23 cellular contexts compared by ENCODE assay signal in the genomic region with DNA sequence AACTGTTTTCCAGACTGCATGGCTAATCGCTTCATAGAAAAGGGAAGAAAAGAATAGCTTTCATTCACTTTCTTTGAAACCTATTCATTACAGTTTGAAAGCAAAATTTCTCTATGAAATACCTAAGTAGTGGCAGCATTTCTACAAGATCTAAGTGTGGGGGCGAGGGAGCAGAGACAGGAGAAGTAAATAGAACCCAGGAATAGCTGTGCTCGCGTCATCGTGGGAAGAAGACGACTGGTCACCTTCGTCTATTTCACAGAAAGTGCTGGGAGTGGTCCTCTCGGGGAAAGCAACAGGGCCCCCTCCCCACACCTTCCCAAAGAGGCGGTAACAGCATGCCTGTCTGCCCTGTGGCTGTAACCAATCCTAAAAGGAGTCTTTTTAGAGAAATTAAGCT.
A peak's percentile ranks its signal among the peaks of the same experiment; 100 is the strongest.
DNase-seq lines count a peak whose midpoint lies in the region; ATAC-seq, FAIRE-seq and TF ChIP-seq lines count a peak whose summit lies in the region.
"Had no signal": no experiment of that assay in that cellular context is flagged by ENCODE, and none has a peak within 500 bp of the region (broad histone marks: within the 10 kb centered on the region; RNA-seq: fewer than 3 reads in every experiment).

No MANE protein-coding gene starts in this region.

- no peaks in the 10 kb centered on the region for H3K27me3 Mint-ChIP-seq in astrocyte (ENCODE audit: low read depth, unreplicated experiment)
- peaks cover 2% of the 10 kb centered on the region for H3K27me3 Mint-ChIP-seq in T-helper 2 cell treated with Interferon-gamma antibody and Interleukin-4, amounts not matched to agents 5 μg/mL and 100 μg/mL, for 36 hours (ENCODE audit: low read depth)
- peaks cover 5% of the 10 kb centered on the region for H3K27me3 Mint-ChIP-seq in activated T-helper 2 cell treated with anti-CD3 and anti-CD28 coated beads, Interferon-gamma antibody, Interleukin-2, Interleukin-4, amounts not matched to agents 10 μg/mL and 5 μg/mL and 100 μg/mL, durations not matched to agents 14 hours and 24 hours and 36 hours (ENCODE audit: low read depth)

- no peak overlapping the region for H2BK15ac ChIP-seq in IMR-90 (ENCODE audit: low read depth, low read length)

- H2BK120ac ChIP-seq in IMR-90 (ENCODE audit: low read depth, low read length), result no peak overlapping the region

- no peak overlapping the region for H4K91ac ChIP-seq in IMR-90 (ENCODE audit: insufficient read depth, low read depth, low read length)

- in situ Hi-C loops in IMR-90 (cut with MboI; ENCODE audit: low sequenced_read_pairs), result no loop called here

- H3K23ac ChIP-seq in IMR-90 (ENCODE audit: low read depth, low read length), result no peak overlapping the region; the same call in 1 of the 2 replicates

- H3K4me1 Mint-ChIP-seq in astrocyte (ENCODE audit: low read depth, unreplicated experiment), result no peaks in the 10 kb centered on the region
- no peaks in the 10 kb centered on the region for H3K4me1 Mint-ChIP-seq in T-helper 2 cell treated with Interferon-gamma antibody and Interleukin-4, amounts not matched to agents 5 μg/mL and 100 μg/mL, for 36 hours (ENCODE audit: low read depth)
- no peaks in the 10 kb centered on the region for H3K4me1 Mint-ChIP-seq in activated T-helper 2 cell treated with anti-CD3 and anti-CD28 coated beads, Interferon-gamma antibody, Interleukin-2, Interleukin-4, amounts not matched to agents 10 μg/mL and 5 μg/mL and 100 μg/mL, durations not matched to agents 14 hours and 24 hours and 36 hours (ENCODE audit: low read depth)
- H3K4me1 Mint-ChIP-seq: CD4-positive, CD25-positive, alpha-beta regulatory T cell; CD8-positive, alpha-beta memory T cell had no signal

- H3K4me2 ChIP-seq in IMR-90 (ENCODE audit: low read depth, low read length) (0 out of 2 replicates have a peak overlapping the region, but pooled peaks have one; percentile 27), astrocyte (ENCODE audit: low read length) (peak overlapping the region; percentile 29), hepatocyte (peak overlapping the region; percentile 27), parathyroid adenoma (ENCODE audit: low read length) (no peak overlapping the region)

- no peak overlapping the region for H3K27ac Mint-ChIP-seq in astrocyte (ENCODE audit: unreplicated experiment)
- no peak overlapping the region for H3K27ac Mint-ChIP-seq in T-helper 2 cell treated with Interferon-gamma antibody and Interleukin-4, amounts not matched to agents 5 μg/mL and 100 μg/mL, for 36 hours
- no peak overlapping the region for H3K27ac Mint-ChIP-seq in activated T-helper 2 cell treated with anti-CD3 and anti-CD28 coated beads, Interferon-gamma antibody, Interleukin-2, Interleukin-4, amounts not matched to agents 10 μg/mL and 5 μg/mL and 100 μg/mL, durations not matched to agents 14 hours and 24 hours and 36 hours
- H3K27ac Mint-ChIP-seq: CD4-positive, CD25-positive, alpha-beta regulatory T cell; CD8-positive, alpha-beta memory T cell had no signal

- H3K4me3 ChIP-seq in IMR-90 (ENCODE audit: insufficient read depth, low read depth, low read length) (no peak overlapping the region), astrocyte (ENCODE audit: insufficient read depth, low read depth, low read length) (no peak overlapping the region), hepatocyte (no peak overlapping the region), parathyroid adenoma (ENCODE audit: low read depth, low read length) (no peak overlapping the region)
- H3K4me3 ChIP-seq: GM23248 had no signal

- H2AK9ac ChIP-seq in IMR-90 (replicated peaks; ENCODE audit: low read depth, low read length, poor library complexity), result no peak overlapping the region

- H4K20me1 ChIP-seq in IMR-90 (ENCODE audit: insufficient read depth, low read length) (no peaks in the 10 kb centered on the region), astrocyte (ENCODE audit: insufficient read depth, low read length) (no peaks in the 10 kb centered on the region), hepatocyte (ENCODE audit: insufficient read depth, poor library complexity, severe bottlenecking) (no peaks in the 10 kb centered on the region)

- TF ChIP-seq POLR2A in IMR-90 (IDR thresholded peaks at IDR 0.05; ENCODE audit: low read depth, low read length), result no peak

- no peak for TF ChIP-seq CTCF in IMR-90 (conservative IDR thresholded peaks at IDR 0.05; ENCODE audit: low read depth, low read length)
- no peak for TF ChIP-seq CTCF in astrocyte (IDR thresholded peaks at IDR 0.05; ENCODE audit: insufficient read depth, low read depth, low read length)
- no peak for TF ChIP-seq CTCF in hepatocyte (IDR thresholded peaks at IDR 0.05; ENCODE audit: poor library complexity)
- TF ChIP-seq CTCF in parathyroid adenoma (IDR thresholded peaks at IDR 0.05), result no peak

- H3K4me3 Mint-ChIP-seq in astrocyte (ENCODE audit: unreplicated experiment), result no peak overlapping the region
- H3K4me3 Mint-ChIP-seq in T-helper 2 cell treated with Interferon-gamma antibody and Interleukin-4, amounts not matched to agents 5 μg/mL and 100 μg/mL, for 36 hours, result no peak overlapping the region
- H3K4me3 Mint-ChIP-seq in activated T-helper 2 cell treated with anti-CD3 and anti-CD28 coated beads, Interferon-gamma antibody, Interleukin-2, Interleukin-4, amounts not matched to agents 10 μg/mL and 5 μg/mL and 100 μg/mL, durations not matched to agents 14 hours and 24 hours and 36 hours (ENCODE audit: low read depth), result no peak overlapping the region
- H3K4me3 Mint-ChIP-seq: CD4-positive, CD25-positive, alpha-beta regulatory T cell; CD8-positive, alpha-beta memory T cell had no signal

- H2AK5ac ChIP-seq in IMR-90 (ENCODE audit: low read depth, low read length), result no peak overlapping the region

- intact Hi-C loops in IMR-90 (cut with micrococcal nuclease), result no loop called here
- intact Hi-C loops in activated T-helper 2 cell treated with anti-CD3 and anti-CD28 coated beads, Interferon-gamma antibody, Interleukin-2, Interleukin-4, amounts not matched to agents 10 μg/mL and 5 μg/mL and 100 μg/mL, durations not matched to agents 14 hours and 24 hours and 36 hours (cut with micrococcal nuclease), result no loop called here

- no peaks in the 10 kb centered on the region for H3K9me1 ChIP-seq in IMR-90 (ENCODE audit: insufficient read depth, low read length)

- H3K36me3 Mint-ChIP-seq in astrocyte (ENCODE audit: low read depth, unreplicated experiment), result no peaks in the 10 kb centered on the region
- no peaks in the 10 kb centered on the region for H3K36me3 Mint-ChIP-seq in T-helper 2 cell treated with Interferon-gamma antibody and Interleukin-4, amounts not matched to agents 5 μg/mL and 100 μg/mL, for 36 hours (ENCODE audit: low read depth)
- H3K36me3 Mint-ChIP-seq in activated T-helper 2 cell treated with anti-CD3 and anti-CD28 coated beads, Interferon-gamma antibody, Interleukin-2, Interleukin-4, amounts not matched to agents 10 μg/mL and 5 μg/mL and 100 μg/mL, durations not matched to agents 14 hours and 24 hours and 36 hours (ENCODE audit: low read depth), result no peaks in the 10 kb centered on the region
- H3K36me3 Mint-ChIP-seq: CD4-positive, CD25-positive, alpha-beta regulatory T cell had no signal

- no peak overlapping the region for H3K14ac ChIP-seq in IMR-90 (replicated peaks; ENCODE audit: low read depth, low read length)

- H3K9me3 ChIP-seq in IMR-90 (ENCODE audit: control insufficient read depth, insufficient read depth, low read length) (no peaks in the 10 kb centered on the region), astrocyte (ENCODE audit: insufficient read depth, low read depth, low read length) (no peaks in the 10 kb centered on the region), hepatocyte (ENCODE audit: low read depth) (no peaks in the 10 kb centered on the region), parathyroid adenoma (ENCODE audit: control insufficient read depth, low read length) (no peaks in the 10 kb centered on the region)
- H3K9me3 ChIP-seq: BE2C had no signal

- H2AFZ ChIP-seq in IMR-90 (replicated peaks; ENCODE audit: low read length, poor library complexity), result peak overlapping the region; percentile 49
- H2AFZ ChIP-seq in astrocyte (ENCODE audit: low read depth, low read length), result peak overlapping the region; percentile 43
- H2AFZ ChIP-seq in hepatocyte, result peak overlapping the region; percentile 27
- peak overlapping the region; percentile 48 for H2AFZ ChIP-seq in parathyroid adenoma
- H2AFZ ChIP-seq: GM23248 had no signal

- H3K79me2 ChIP-seq in astrocyte (ENCODE audit: insufficient read depth, low read length) (no peaks in the 10 kb centered on the region), hepatocyte (no peaks in the 10 kb centered on the region), parathyroid adenoma (no peaks in the 10 kb centered on the region)

- H4K5ac ChIP-seq in IMR-90 (ENCODE audit: low read depth, low read length), result no peak overlapping the region

- TF ChIP-seq RAD21 in IMR-90 (IDR thresholded peaks at IDR 0.05; ENCODE audit: low read length), result no peak

- H3K56ac ChIP-seq in IMR-90 (ENCODE audit: extremely low read depth, insufficient read depth, low read length), result no peak overlapping the region

- H3K4ac ChIP-seq in IMR-90 (ENCODE audit: low read depth, low read length), result no peak overlapping the region

- no peak for FAIRE-seq in astrocyte (lab: Jason Lieb, UNC)
- FAIRE-seq: A204.1, G401.6, GM12891, GM18507, H54, HepG2 had no signal

- BruUV-seq in IMR-90 (replicated peaks; lab: Mats Ljungman, UMichigan), result no TSS peak

- H3K27ac ChIP-seq in IMR-90 (ENCODE audit: insufficient read depth, low read length) (no peak overlapping the region), astrocyte (ENCODE audit: low read depth, low read length) (no peak overlapping the region), hepatocyte (peak overlapping the region; percentile 47), parathyroid adenoma (no peak overlapping the region)
- H3K27ac ChIP-seq: GM23248 had no signal

- H2BK20ac ChIP-seq in IMR-90 (ENCODE audit: low read depth, low read length), result no peak overlapping the region

- dilution Hi-C loops in IMR-90 (cut with HindIII; ENCODE audit: low sequenced_read_pairs, unreplicated experiment), result no loop called here

- no peak overlapping the region for H2BK5ac ChIP-seq in IMR-90 (ENCODE audit: low read depth, low read length, poor library complexity, severe bottlenecking)

- no peaks in the 10 kb centered on the region for H3K9me2 ChIP-seq in hepatocyte (replicated peaks; ENCODE audit: insufficient read depth)

- no peaks in the 10 kb centered on the region for H3K9me3 Mint-ChIP-seq in astrocyte (ENCODE audit: unreplicated experiment)
- H3K9me3 Mint-ChIP-seq in T-helper 2 cell treated with Interferon-gamma antibody and Interleukin-4, amounts not matched to agents 5 μg/mL and 100 μg/mL, for 36 hours, result no peaks in the 10 kb centered on the region
- H3K9me3 Mint-ChIP-seq in activated T-helper 2 cell treated with anti-CD3 and anti-CD28 coated beads, Interferon-gamma antibody, Interleukin-2, Interleukin-4, amounts not matched to agents 10 μg/mL and 5 μg/mL and 100 μg/mL, durations not matched to agents 14 hours and 24 hours and 36 hours, result no peaks in the 10 kb centered on the region

- no CpG with 5 or more reads among the region's 9 CpGs for WGBS in IMR-90 (ENCODE audit: extremely low coverage in 2 of 2, insufficient read length in 1 of 2), 2 experiments
- WGBS in hepatocyte (ENCODE audit: low lambda C conversion rate, missing lambda C conversion rate), result 58% methylated on average over 9 of the region's 9 CpGs

- H4K8ac ChIP-seq in IMR-90 (ENCODE audit: low read depth in 2 of 2, low read length in 2 of 2), result no peak overlapping the region

- no peak overlapping the region for H3K18ac ChIP-seq in IMR-90 (ENCODE audit: low read depth, low read length)

- CTCF ChIA-PET in IMR-90 (lab: Yijun Ruan, JAX), result interaction anchor here (1.0 kb wide), 1 partner anchor 165 kb away, joined by 3 read pairs; no protein-coding TSS in a partner anchor

- POLR2A ChIA-PET in IMR-90 (lab: Charles Lee; ENCODE audit: unreplicated experiment), result no interaction called here

- H3K27me3 ChIP-seq in IMR-90 (ENCODE audit: control insufficient read depth, insufficient read depth, low read length) (peaks cover 11% of the 10 kb centered on the region), astrocyte (ENCODE audit: insufficient read depth, low read length) (peaks cover 4% of the 10 kb centered on the region), hepatocyte (no peaks in the 10 kb centered on the region), parathyroid adenoma (ENCODE audit: control insufficient read depth, insufficient read depth, low read length) (no peaks in the 10 kb centered on the region)
- H3K27me3 ChIP-seq: BE2C had no signal

- no peak for ATAC-seq in IMR-90 (ENCODE audit: low read depth)
- ATAC-seq: HCT116, HepG2 had no signal

- DNase-seq in IMR-90 (peak; percentile 15), astrocyte (ENCODE audit: low read depth) (no peak), hepatocyte (ENCODE audit: low spot score) (no peak), glomerular visceral epithelial cell (ENCODE audit: extremely low spot score) (no peak)
- DNase-seq in T-helper 2 cell treated with Interferon-gamma antibody and Interleukin-4, amounts not matched to agents 5 μg/mL and 100 μg/mL, for 36 hours (ENCODE audit: low spot score), result no peak
- DNase-seq in stimulated activated CD4-positive, alpha-beta T cell treated with anti-CD3 and anti-CD28 coated beads, Interleukin-2, amount 100 ng/mL, for 48 hours, result no peak
- no peak for DNase-seq in activated T-helper 2 cell treated with anti-CD3 and anti-CD28 coated beads, Interferon-gamma antibody, Interleukin-2, Interleukin-4, amounts not matched to agents 10 μg/mL and 5 μg/mL and 100 μg/mL, durations not matched to agents 14 hours and 24 hours and 36 hours (ENCODE audit: low spot score)
- DNase-seq: ACHN; BE2C; C1 segment of cervical spinal cord; CD4-positive, CD25-positive, alpha-beta regulatory T cell; CD8-positive, alpha-beta memory T cell; COR-L47; DMS 273 treated with DMSO at 0.1 percent for 48 hours; GM23248 had no signal

- no peaks in the 10 kb centered on the region for H3K79me1 ChIP-seq in IMR-90 (ENCODE audit: low read depth in 1 of 2, low read length in 2 of 2)

- H3K9ac ChIP-seq in IMR-90 (ENCODE audit: low read depth, low read length) (no peak overlapping the region), astrocyte (ENCODE audit: low read length) (no peak overlapping the region), parathyroid adenoma (no peak overlapping the region)
- H3K9ac ChIP-seq: GM23248 had no signal

- peaks cover 5% of the 10 kb centered on the region; the same call in 1 of the 2 replicates for H3K4me1 ChIP-seq in IMR-90 (ENCODE audit: control insufficient read depth, insufficient read depth, low read length)
- no peaks in the 10 kb centered on the region for H3K4me1 ChIP-seq in astrocyte (ENCODE audit: insufficient read depth, low read length)
- H3K4me1 ChIP-seq in hepatocyte (ENCODE audit: insufficient read depth), result peaks cover 9% of the 10 kb centered on the region
- H3K4me1 ChIP-seq in parathyroid adenoma, result no peaks in the 10 kb centered on the region
- H3K4me1 ChIP-seq: BE2C had no signal

- no peaks in the 10 kb centered on the region for H3K36me3 ChIP-seq in IMR-90 (ENCODE audit: control insufficient read depth, insufficient read depth, low read length)
- H3K36me3 ChIP-seq in astrocyte (ENCODE audit: insufficient read depth, low read length), result no peaks in the 10 kb centered on the region
- H3K36me3 ChIP-seq in hepatocyte (replicated peaks; ENCODE audit: insufficient read depth, low read depth), result no peaks in the 10 kb centered on the region
- H3K36me3 ChIP-seq in parathyroid adenoma (ENCODE audit: control insufficient read depth, insufficient read depth, low read length), result no peaks in the 10 kb centered on the region
- H3K36me3 ChIP-seq: BE2C had no signal
